ENCODE assay signal across 10 cellular contexts in genomic region chr1:54309631-54310366, GRCh38.
DNase-seq lines count a peak whose midpoint lies in the region; ATAC-seq lines count a peak whose summit lies in the region.
"Had no signal": no experiment of that assay in that cellular context is flagged by ENCODE, and none has a peak within 500 bp of the region (broad histone marks: within the 10 kb centered on the region; RNA-seq: fewer than 3 reads in every experiment).

No MANE protein-coding gene starts in this region.

- H3K9me3 Mint-ChIP-seq in effector memory CD8-positive, alpha-beta T cell: no peaks in the 10 kb centered on the region
- H3K9me3 Mint-ChIP-seq in stimulated activated effector memory CD8-positive, alpha-beta T cell treated with anti-CD3 and anti-CD28 coated beads, Interleukin-12 subunit alpha, Interleukin-12 subunit beta, amount 100 ng/mL, for 72 hours: no peaks in the 10 kb centered on the region

- H3K36me3 Mint-ChIP-seq in effector memory CD8-positive, alpha-beta T cell (ENCODE audit: insufficient read depth): peaks cover 4% of the 10 kb centered on the region
- no peaks in the 10 kb centered on the region for H3K36me3 Mint-ChIP-seq in stimulated activated effector memory CD8-positive, alpha-beta T cell treated with anti-CD3 and anti-CD28 coated beads, Interleukin-12 subunit alpha, Interleukin-12 subunit beta, amount 100 ng/mL, for 72 hours

- H3K27ac Mint-ChIP-seq in effector memory CD8-positive, alpha-beta T cell: peak overlapping the region; percentile 71 to 82
- peak overlapping the region; percentile 88 for H3K27ac Mint-ChIP-seq in stimulated activated effector memory CD8-positive, alpha-beta T cell treated with anti-CD3 and anti-CD28 coated beads, Interleukin-12 subunit alpha, Interleukin-12 subunit beta, amount 100 ng/mL, for 72 hours

- peaks cover 37 to 54% of the 10 kb centered on the region in 2 donors for H3K4me1 Mint-ChIP-seq in effector memory CD8-positive, alpha-beta T cell (ENCODE audit: low read depth in 2 of 2)
- H3K4me1 Mint-ChIP-seq in stimulated activated effector memory CD8-positive, alpha-beta T cell treated with anti-CD3 and anti-CD28 coated beads, Interleukin-12 subunit alpha, Interleukin-12 subunit beta, amount 100 ng/mL, for 72 hours: peaks cover 75% of the 10 kb centered on the region

- peak overlapping the region in 1 of 2 donors; percentile 27 for H3K4me3 Mint-ChIP-seq in effector memory CD8-positive, alpha-beta T cell
- H3K4me3 Mint-ChIP-seq in stimulated activated effector memory CD8-positive, alpha-beta T cell treated with anti-CD3 and anti-CD28 coated beads, Interleukin-12 subunit alpha, Interleukin-12 subunit beta, amount 100 ng/mL, for 72 hours: no peak overlapping the region

- H3K27me3 Mint-ChIP-seq in effector memory CD8-positive, alpha-beta T cell: no peaks in the 10 kb centered on the region

- no peak for ATAC-seq in effector memory CD8-positive, alpha-beta T cell (replicated peaks)
- ATAC-seq in stimulated activated effector memory CD8-positive, alpha-beta T cell treated with anti-CD3 and anti-CD28 coated beads, Interleukin-12 subunit alpha, Interleukin-12 subunit beta, amount 100 ng/mL, for 72 hours: no peak
- ATAC-seq in GM18858 (IDR thresholded peaks at IDR 0.05; ENCODE audit: unreplicated experiment): no peak

- DNase-seq in SHP77 (lab: John Stamatoyannopoulos, UW): peak; percentile 32 to 67
- DNase-seq in SHP77 treated with DMSO at 0.1 percent for 48 hours (lab: John Stamatoyannopoulos, UW): no peak
- peak; percentile 91 for DNase-seq in NCI-H345 (lab: John Stamatoyannopoulos, UW)
- no peak for DNase-seq in effector memory CD8-positive, alpha-beta T cell
- no peak for DNase-seq in stimulated activated effector memory CD8-positive, alpha-beta T cell treated with anti-CD3 and anti-CD28 coated beads, Interleukin-12 subunit alpha, Interleukin-12 subunit beta, amount 100 ng/mL, for 72 hours (ENCODE audit: low spot score in 2 of 2)
- no peak for DNase-seq in NCI-H2196 (lab: John Stamatoyannopoulos, UW; ENCODE audit: unreplicated experiment)
- DNase-seq in activated CD4-positive, alpha-beta T cell treated with anti-CD3 and anti-CD28 coated beads for 4 hours: no peak
- DNase-seq: foreskin melanocyte, NCI-H1048 had no signal

Comparison
In these comparisons a context has a peak if more than half of its experiments do, and no peak if none do; other contexts are left out.
1. DNase-seq: peak in SHP77 (2 of 2) and NCI-H345 (single experiment); none in SHP77 treated with DMSO at 0.1 percent for 48 hours (single experiment), effector memory CD8-positive, alpha-beta T cell (0 of 3), stimulated activated effector memory CD8-positive, alpha-beta T cell treated with anti-CD3 and anti-CD28 coated beads, Interleukin-12 subunit alpha, Interleukin-12 subunit beta, amount 100 ng/mL, for 72 hours (0 of 2), NCI-H2196 (single experiment) and activated CD4-positive, alpha-beta T cell treated with anti-CD3 and anti-CD28 coated beads for 4 hours (0 of 2).